In genomic region chr12:53868516-53868986, GRCh38 we compare ENCODE assay signal across 18 cellular contexts.
A peak's percentile ranks its signal among the peaks of the same experiment; 100 is the strongest.
DNase-seq lines count a peak whose midpoint lies in the region; TF ChIP-seq lines count a peak whose summit lies in the region.
"Had no signal": no experiment of that assay in that cellular context is flagged by ENCODE, and none has a peak within 500 bp of the region (broad histone marks: within the 10 kb centered on the region; RNA-seq: fewer than 3 reads in every experiment).

No MANE protein-coding gene starts in this region.

- H3K4me3 ChIP-seq in epithelial cell of esophagus (ENCODE audit: low read length): no peak overlapping the region
- H3K4me3 ChIP-seq in neural cell (ENCODE audit: low read length): peak overlapping the region; percentile 21
- H3K4me3 ChIP-seq in CD8-positive, alpha-beta memory T cell (ENCODE audit: low read length): no peak overlapping the region
- H3K4me3 ChIP-seq: stomach, uterus had no signal

- POLR2A ChIA-PET in CD8-positive, alpha-beta memory T cell (lab: Charles Lee): no interaction called here

- TF ChIP-seq RAD21 in neural cell (conservative IDR thresholded peaks at IDR 0.05): peak; percentile 20

- DNase-seq in Calu3 (peak; percentile 66), LoVo (ENCODE audit: low spot score) (peak; percentile 93), epithelial cell of esophagus (ENCODE audit: low read depth) (peak; percentile 23), foreskin melanocyte (no peak), glutamatergic neuron (no peak), NCI-H146 (lab: John Stamatoyannopoulos, UW) (no peak)
- DNase-seq in CD8-positive, alpha-beta memory T cell: no peak
- DNase-seq: activated CD8-positive, alpha-beta T cell treated with anti-CD3 and anti-CD28 coated beads, Interleukin-2, amount 10 ng/mL, durations not matched to agents 7 days and 5 days; activated T-cell treated with anti-CD3 and anti-CD28 coated beads, Interleukin-2, amount 50 U/mL, for 72 hours; GDM1; hippocampal formation; kidney glomerular epithelial cell; NCI-H1436 treated with DMSO at 0.1 percent for 48 hours; retina; stomach; uterus had no signal

- no peaks in the 10 kb centered on the region for H3K27me3 ChIP-seq in neural cell (ENCODE audit: insufficient read depth, low read depth, low read length)
- H3K27me3 ChIP-seq in CD8-positive, alpha-beta memory T cell (ENCODE audit: insufficient read depth, low read length, poor library complexity, severe bottlenecking): peaks cover 16% of the 10 kb centered on the region
- H3K27me3 ChIP-seq: uterus had no signal

- no peak overlapping the region for H3K27ac ChIP-seq in neural cell (ENCODE audit: low read length)
- H3K27ac ChIP-seq in CD8-positive, alpha-beta memory T cell (ENCODE audit: low read depth, low read length): no peak overlapping the region
- H3K27ac ChIP-seq: neutrophil, stomach, uterus had no signal

- H3K9me2 ChIP-seq in neural cell (ENCODE audit: insufficient read depth, low read length): no peaks in the 10 kb centered on the region

- CTCF ChIA-PET in Calu3 (lab: Charles Lee): interaction anchor here (1.0 to 1.2 kb wide), 2 partner anchors 16 to 85 kb away, joined by 3 to 6 read pairs; no protein-coding TSS in a partner anchor
- CTCF ChIA-PET in CD8-positive, alpha-beta memory T cell (lab: Charles Lee): no interaction called here

- H3K4me1 ChIP-seq in CD8-positive, alpha-beta memory T cell (ENCODE audit: insufficient read depth, low read length): no peaks in the 10 kb centered on the region
- H3K4me1 ChIP-seq: stomach, uterus had no signal

- no peak overlapping the region for H3K4me3 Mint-ChIP-seq in Calu3 (ENCODE audit: low read depth, unreplicated experiment)
- H3K4me3 Mint-ChIP-seq in glutamatergic neuron (ENCODE audit: unreplicated experiment): no peak overlapping the region
- no peak overlapping the region for H3K4me3 Mint-ChIP-seq in CD8-positive, alpha-beta memory T cell
- H3K4me3 Mint-ChIP-seq: activated CD8-positive, alpha-beta T cell treated with anti-CD3 and anti-CD28 coated beads, Interleukin-2, amount 10 ng/mL, durations not matched to agents 7 days and 5 days; activated T-cell treated with anti-CD3 and anti-CD28 coated beads, Interleukin-2, amount 50 U/mL, for 72 hours had no signal

- H3K27me3 Mint-ChIP-seq in Calu3 (ENCODE audit: unreplicated experiment): no peaks in the 10 kb centered on the region
- H3K27me3 Mint-ChIP-seq in glutamatergic neuron (ENCODE audit: unreplicated experiment): no peaks in the 10 kb centered on the region
- H3K27me3 Mint-ChIP-seq in CD8-positive, alpha-beta memory T cell: peaks cover 18 to 54% of the 10 kb centered on the region in 2 donors

- no peaks in the 10 kb centered on the region for H3K79me2 ChIP-seq in neural cell (replicated peaks; ENCODE audit: insufficient read depth, low read length)

- H3K9me3 Mint-ChIP-seq in Calu3 (ENCODE audit: low read depth, unreplicated experiment): no peaks in the 10 kb centered on the region
- no peaks in the 10 kb centered on the region for H3K9me3 Mint-ChIP-seq in glutamatergic neuron (ENCODE audit: unreplicated experiment)
- no peaks in the 10 kb centered on the region for H3K9me3 Mint-ChIP-seq in CD8-positive, alpha-beta memory T cell
- H3K9me3 Mint-ChIP-seq: activated T-cell treated with anti-CD3 and anti-CD28 coated beads, Interleukin-2, amount 50 U/mL, for 72 hours had no signal

- H3K4me2 ChIP-seq in neural cell (ENCODE audit: low read length): no peak overlapping the region

- TF ChIP-seq EP300 in neural cell (conservative IDR thresholded peaks at IDR 0.05; ENCODE audit: poor library complexity, severe bottlenecking): peak; percentile 25

- intact Hi-C loops in Calu3 (cut with micrococcal nuclease; ENCODE audit: unreplicated experiment): no loop called here

- H2AFZ ChIP-seq in neural cell (ENCODE audit: low read depth, low read length): no peak overlapping the region

- TF ChIP-seq CTCF in Calu3 (IDR thresholded peaks at IDR 0.05; ENCODE audit: unreplicated experiment) (no peak), epithelial cell of esophagus (IDR thresholded peaks at IDR 0.05; ENCODE audit: insufficient read depth, low read depth, low read length, missing control alignments) (no peak), neural cell (IDR thresholded peaks at IDR 0.05; ENCODE audit: poor library complexity, severe bottlenecking) (no peak), glutamatergic neuron (IDR thresholded peaks at IDR 0.05; ENCODE audit: partially characterized antibody, unreplicated experiment) (no peak)

- H3K36me3 Mint-ChIP-seq in Calu3 (ENCODE audit: insufficient read depth, unreplicated experiment): peaks cover 6% of the 10 kb centered on the region
- H3K36me3 Mint-ChIP-seq in glutamatergic neuron (ENCODE audit: unreplicated experiment): no peaks in the 10 kb centered on the region
- H3K36me3 Mint-ChIP-seq in CD8-positive, alpha-beta memory T cell: no peaks in the 10 kb centered on the region

- H3K4me1 Mint-ChIP-seq in Calu3 (ENCODE audit: low read depth, unreplicated experiment): peaks cover 32% of the 10 kb centered on the region
- peaks cover 3% of the 10 kb centered on the region for H3K4me1 Mint-ChIP-seq in glutamatergic neuron (ENCODE audit: low read depth, unreplicated experiment)
- no peaks in the 10 kb centered on the region for H3K4me1 Mint-ChIP-seq in CD8-positive, alpha-beta memory T cell

- H3K36me3 ChIP-seq in neural cell (ENCODE audit: insufficient read depth, low read length): no peaks in the 10 kb centered on the region
- H3K36me3 ChIP-seq in CD8-positive, alpha-beta memory T cell (ENCODE audit: insufficient read depth, low read length): no peaks in the 10 kb centered on the region
- H3K36me3 ChIP-seq: neutrophil, stomach, uterus had no signal

- H3K27ac Mint-ChIP-seq in Calu3 (ENCODE audit: unreplicated experiment) (peak overlapping the region; percentile 40), glutamatergic neuron (ENCODE audit: unreplicated experiment) (no peak overlapping the region)
- H3K27ac Mint-ChIP-seq in CD8-positive, alpha-beta memory T cell: no peak overlapping the region
- H3K27ac Mint-ChIP-seq: activated CD8-positive, alpha-beta T cell treated with anti-CD3 and anti-CD28 coated beads, Interleukin-2, amount 10 ng/mL, durations not matched to agents 7 days and 5 days; activated T-cell treated with anti-CD3 and anti-CD28 coated beads, Interleukin-2, amount 50 U/mL, for 72 hours had no signal

- H3K9ac ChIP-seq in neural cell (ENCODE audit: low read length): no peak overlapping the region

- H4K20me1 ChIP-seq in neural cell (ENCODE audit: insufficient read depth): no peaks in the 10 kb centered on the region

- no peaks in the 10 kb centered on the region for H3F3A ChIP-seq in neural cell (ENCODE audit: insufficient read depth, low read length, poor library complexity, severe bottlenecking)

- BruUV-seq in Calu3 (replicated peaks; lab: Mats Ljungman, UMichigan): no TSS peak

- no peaks in the 10 kb centered on the region for H3K9me3 ChIP-seq in neural cell (ENCODE audit: low read length)
- H3K9me3 ChIP-seq in CD8-positive, alpha-beta memory T cell (ENCODE audit: low read length): no peaks in the 10 kb centered on the region
- H3K9me3 ChIP-seq: neutrophil, stomach, uterus had no signal

TF ChIP-seq in neural cell, 6 proteins besides CTCF, POLR2A, EP300 and RAD21:
- no peak for TF ChIP-seq EZH2 (IDR thresholded peaks at IDR 0.05; ENCODE audit: borderline replicate concordance, insufficient read depth, low read length, poor library complexity, severe bottlenecking)
- peak; percentile 19 for TF ChIP-seq SMC3 (conservative IDR thresholded peaks at IDR 0.05; ENCODE audit: poor library complexity)
TF ChIP-seq in neural cell: peak in this region for 1.

Comparison
In these comparisons a context has a peak if more than half of its experiments do, and no peak if none do; other contexts are left out.
1. DNase-seq: peak in Calu3 (single experiment), LoVo (single experiment) and epithelial cell of esophagus (single experiment); none in foreskin melanocyte (single experiment), glutamatergic neuron (single experiment), CD8-positive, alpha-beta memory T cell (0 of 5) and NCI-H146 (single experiment).